In the genomic region with DNA sequence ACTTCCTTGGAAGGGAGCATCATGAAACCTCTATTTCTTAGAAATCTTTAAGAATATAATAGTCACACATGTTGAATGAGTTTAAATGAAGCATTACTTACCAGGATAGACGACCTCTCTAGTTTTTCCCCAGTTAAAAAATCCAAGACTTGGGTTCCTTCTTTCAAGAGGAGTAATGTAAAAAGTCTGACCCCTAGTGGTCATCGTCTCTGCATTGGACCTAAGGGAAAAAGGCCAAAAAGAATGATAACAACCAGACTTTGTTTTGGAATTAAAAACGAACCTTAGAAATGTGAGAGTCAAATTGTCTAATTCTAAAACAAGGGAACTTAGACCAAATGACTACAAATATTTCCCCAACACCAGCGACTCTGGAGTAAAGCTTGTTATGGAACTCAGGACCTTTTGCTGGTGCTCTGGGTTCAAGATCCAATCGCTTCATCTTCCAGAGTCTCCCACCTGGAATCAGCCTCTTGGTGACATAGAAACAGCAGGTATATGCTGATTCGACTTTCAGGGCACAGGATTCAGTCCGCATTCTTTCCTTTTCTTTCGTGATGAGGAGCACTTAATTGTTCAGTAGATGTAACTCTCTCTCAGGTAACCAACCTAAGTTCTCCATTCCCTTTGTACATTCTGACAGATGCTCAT, we compare ENCODE assay signal across 8 cellular contexts.
DNase-seq lines count a peak whose midpoint lies in the region; ATAC-seq and TF ChIP-seq lines count a peak whose summit lies in the region.

No MANE protein-coding gene starts in this region.

- no peaks in the 10 kb centered on the region for H3K36me3 ChIP-seq in hepatocyte (replicated peaks; ENCODE audit: insufficient read depth, low read depth)
- no peaks in the 10 kb centered on the region for H3K36me3 ChIP-seq in testis (ENCODE audit: low read depth, missing control alignments)

- 43% methylated on average over 8 of the region's 8 CpGs for WGBS in hepatocyte (ENCODE audit: low lambda C conversion rate, missing lambda C conversion rate)
- WGBS in testis, 2 donors: 50 to 52% methylated on average over 8 of the region's 8 CpGs

- peak; percentile 85 for TF ChIP-seq CTCF in 22Rv1 (IDR thresholded peaks at IDR 0.05)
- peak; percentile 70 for TF ChIP-seq CTCF in hepatocyte (IDR thresholded peaks at IDR 0.05; ENCODE audit: poor library complexity)
- peak; percentile 63 to 86 (median 76) for TF ChIP-seq CTCF in testis (IDR thresholded peaks at IDR 0.05)

- H3K9me2 ChIP-seq in hepatocyte (replicated peaks; ENCODE audit: insufficient read depth): no peaks in the 10 kb centered on the region

- H3K4me3 ChIP-seq in hepatocyte: no peak overlapping the region
- no peak overlapping the region for H3K4me3 ChIP-seq in testis

- intact Hi-C loops in testis (cut with DNase I; ENCODE audit: low total_unique reads): no loop called here

- no peaks in the 10 kb centered on the region for H4K20me1 ChIP-seq in hepatocyte (ENCODE audit: insufficient read depth, poor library complexity, severe bottlenecking)

- no peaks in the 10 kb centered on the region for H3K79me2 ChIP-seq in hepatocyte

- no peaks in the 10 kb centered on the region for H3K9me3 ChIP-seq in hepatocyte (ENCODE audit: low read depth)
- H3K9me3 ChIP-seq in testis: no peaks in the 10 kb centered on the region

- in situ Hi-C loops in G401 (cut with HindIII; ENCODE audit: low sequenced_read_pairs): no loop called here

- no peak for ATAC-seq in HG03521 (IDR thresholded peaks at IDR 0.05; ENCODE audit: unreplicated experiment)
- ATAC-seq in HG03469 (IDR thresholded peaks at IDR 0.05; ENCODE audit: unreplicated experiment): no peak

- H3K4me2 ChIP-seq in hepatocyte: no peak overlapping the region

- TF ChIP-seq POLR2A in testis (IDR thresholded peaks at IDR 0.05): no peak

- H3K4me1 ChIP-seq in hepatocyte (ENCODE audit: insufficient read depth) (peaks cover 7% of the 10 kb centered on the region), testis (peaks cover 7% of the 10 kb centered on the region)

- H2AFZ ChIP-seq in hepatocyte: no peak overlapping the region

- H3K27ac ChIP-seq in 22Rv1 (no peak overlapping the region), hepatocyte (peak overlapping the region; percentile 17), testis (peak overlapping the region; percentile 45 to 86)

- H3K27me3 ChIP-seq in hepatocyte: no peaks in the 10 kb centered on the region
- H3K27me3 ChIP-seq in testis: no peaks in the 10 kb centered on the region

- DNase-seq in G401 (ENCODE audit: low spot score) (peak; percentile 77), NCI-H2107 (lab: John Stamatoyannopoulos, UW) (peak; percentile 44), amniotic stem cell (lab: John Stamatoyannopoulos, UW) (peak; percentile 59), hepatocyte (ENCODE audit: low spot score) (peak; percentile 83), testis (no peak)
